Comparison of ENCODE assay signal across 14 cellular contexts in genomic region chr6:156840136-156840535, GRCh38.
DNase-seq lines count a peak whose midpoint lies in the region; ATAC-seq and TF ChIP-seq lines count a peak whose summit lies in the region.
"Had no signal": no experiment of that assay in that cellular context is flagged by ENCODE, and none has a peak within 500 bp of the region (broad histone marks: within the 10 kb centered on the region; RNA-seq: fewer than 3 reads in every experiment).

No MANE protein-coding gene starts in this region.

- H3K27me3 ChIP-seq in vagina, result no peaks in the 10 kb centered on the region

- H3K4me1 Mint-ChIP-seq in activated naive CD8-positive, alpha-beta T cell (ENCODE audit: low read depth), result peaks cover 74% of the 10 kb centered on the region
- peaks cover 55% of the 10 kb centered on the region for H3K4me1 Mint-ChIP-seq in activated naive CD8-positive, alpha-beta T cell treated with anti-CD3 and anti-CD28 coated beads for 36 hours
- H3K4me1 Mint-ChIP-seq in mesothelial cell of epicardium, result peaks cover 42% of the 10 kb centered on the region

- no peaks in the 10 kb centered on the region for H3K36me3 ChIP-seq in vagina

- no peaks in the 10 kb centered on the region for H3K27me3 Mint-ChIP-seq in activated naive CD8-positive, alpha-beta T cell
- no peaks in the 10 kb centered on the region for H3K27me3 Mint-ChIP-seq in activated naive CD8-positive, alpha-beta T cell treated with anti-CD3 and anti-CD28 coated beads for 36 hours
- H3K27me3 Mint-ChIP-seq in mesothelial cell of epicardium (ENCODE audit: low read depth), result no peaks in the 10 kb centered on the region

- H3K9me3 Mint-ChIP-seq in activated naive CD8-positive, alpha-beta T cell (ENCODE audit: low read depth), result no peaks in the 10 kb centered on the region
- H3K9me3 Mint-ChIP-seq in activated naive CD8-positive, alpha-beta T cell treated with anti-CD3 and anti-CD28 coated beads for 36 hours, result no peaks in the 10 kb centered on the region
- H3K9me3 Mint-ChIP-seq in mesothelial cell of epicardium, result no peaks in the 10 kb centered on the region
- H3K9me3 Mint-ChIP-seq: HFFc6 had no signal

- H3K4me1 ChIP-seq in vagina, result peaks cover 68% of the 10 kb centered on the region

- no peak for TF ChIP-seq POLR2A in vagina (IDR thresholded peaks at IDR 0.05)

- no peak overlapping the region for H3K4me3 Mint-ChIP-seq in activated naive CD8-positive, alpha-beta T cell
- H3K4me3 Mint-ChIP-seq in activated naive CD8-positive, alpha-beta T cell treated with anti-CD3 and anti-CD28 coated beads for 36 hours, result no peak overlapping the region
- peak overlapping the region; percentile 28 for H3K4me3 Mint-ChIP-seq in mesothelial cell of epicardium
- H3K4me3 Mint-ChIP-seq: HFFc6 had no signal

- H3K27ac ChIP-seq in coronary artery (peak overlapping the region in 1 of 2 donors; percentile 32), vagina (peak overlapping the region; percentile 21)
- H3K27ac ChIP-seq: KMS-11 had no signal

- H3K27ac Mint-ChIP-seq in activated naive CD8-positive, alpha-beta T cell, result peak overlapping the region; percentile 2
- H3K27ac Mint-ChIP-seq in activated naive CD8-positive, alpha-beta T cell treated with anti-CD3 and anti-CD28 coated beads for 36 hours, result no peak overlapping the region
- peak overlapping the region; percentile 62 for H3K27ac Mint-ChIP-seq in mesothelial cell of epicardium

- intact Hi-C loops in vagina (cut with DNase I), result no loop called here

- no peaks in the 10 kb centered on the region for H3K9me3 ChIP-seq in vagina

- TF ChIP-seq CTCF in coronary artery (IDR thresholded peaks at IDR 0.05) (no peak), mesothelial cell of epicardium (IDR thresholded peaks at IDR 0.05; ENCODE audit: unreplicated experiment) (no peak), vagina (IDR thresholded peaks at IDR 0.05) (no peak)

- no peak for ATAC-seq in GM21447 (IDR thresholded peaks at IDR 0.05; ENCODE audit: unreplicated experiment)

- H3K4me3 ChIP-seq in coronary artery (peak overlapping the region; percentile 27), vagina (no peak overlapping the region)

- peaks cover 2% of the 10 kb centered on the region for H3K36me3 Mint-ChIP-seq in activated naive CD8-positive, alpha-beta T cell
- H3K36me3 Mint-ChIP-seq in activated naive CD8-positive, alpha-beta T cell treated with anti-CD3 and anti-CD28 coated beads for 36 hours, result peaks cover 33% of the 10 kb centered on the region
- peaks cover 2% of the 10 kb centered on the region for H3K36me3 Mint-ChIP-seq in mesothelial cell of epicardium

- DNase-seq in activated naive CD8-positive, alpha-beta T cell treated with anti-CD3 and anti-CD28 coated beads for 36 hours, result no peak
- no peak for DNase-seq in coronary artery (ENCODE audit: low spot score)
- no peak for DNase-seq in mesothelial cell of epicardium (ENCODE audit: low spot score in 2 of 2, unreplicated experiment in 2 of 2)
- DNase-seq in vagina (ENCODE audit: extremely low spot score in 2 of 2), result no peak
- DNase-seq in HCEC 1CT, result no peak
- no peak for DNase-seq in SKM-1 (lab: John Stamatoyannopoulos, UW; ENCODE audit: unreplicated experiment)
- DNase-seq: activated naive CD4-positive, alpha-beta T cell; effector CD4-positive, alpha-beta T cell; HFFc6; mammary epithelial cell; NCI-H187 treated with DMSO at 0.1 percent for 48 hours had no signal
